In the genomic region with DNA sequence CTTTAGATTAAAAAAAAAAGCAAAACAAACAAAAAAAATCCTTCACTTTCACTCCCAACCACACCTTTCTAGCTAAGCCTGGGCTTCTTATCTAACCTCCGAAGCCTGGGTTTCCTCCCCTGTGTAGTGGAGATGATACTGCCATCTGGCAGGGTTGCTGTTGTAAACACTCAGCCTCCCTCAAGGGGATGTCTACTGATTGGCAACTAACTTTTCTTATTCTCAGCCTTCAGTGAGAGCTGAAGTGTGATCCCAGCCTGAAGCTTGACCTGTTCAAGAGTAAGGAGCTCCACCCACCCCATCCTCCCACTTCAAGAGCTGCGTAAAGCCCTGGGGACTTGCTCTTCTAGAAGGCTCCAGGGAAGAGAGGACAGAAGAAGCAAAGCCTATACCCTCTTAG, we compare ENCODE assay signal across 9 cellular contexts. TPM values are rescaled to one million over a fixed set of nuclear protein-coding genes. Genes with fewer than 3 reads are reported as not detected.
DNase-seq lines count a peak whose midpoint lies in the region; TF ChIP-seq lines count a peak whose summit lies in the region.
"Had no signal": no experiment of that assay in that cellular context is flagged by ENCODE, and none has a peak within 500 bp of the region (broad histone marks: within the 10 kb centered on the region; RNA-seq: fewer than 3 reads in every experiment).

No MANE protein-coding gene starts in this region.

- TF ChIP-seq CTCF in esophagus muscularis mucosa (IDR thresholded peaks at IDR 0.05) = no peak

- no peaks in the 10 kb centered on the region for H3K27me3 ChIP-seq in esophagus muscularis mucosa
- peaks cover 13% of the 10 kb centered on the region for H3K27me3 ChIP-seq in skeletal muscle satellite cell (ENCODE audit: control insufficient read depth, insufficient read depth, low read length)

- H3K4me3 ChIP-seq in esophagus muscularis mucosa (peak overlapping the region in 3 of 4 donors; percentile 44 to 48 (median 48)), skeletal muscle satellite cell (ENCODE audit: low read length) (no peak overlapping the region)

- no peaks in the 10 kb centered on the region for H3K9me3 ChIP-seq in esophagus muscularis mucosa
- H3K9me3 ChIP-seq in skeletal muscle satellite cell (replicated peaks; ENCODE audit: low read length) = no peaks in the 10 kb centered on the region

- no peaks in the 10 kb centered on the region for H3K9me3 Mint-ChIP-seq in activated T-cell treated with anti-CD3 and anti-CD28 coated beads, Interleukin-2, amount 50 U/mL, for 24 hours
- H3K9me3 Mint-ChIP-seq: dendritic cell treated with granulocyte-macrophage colony-stimulating factor and Interleukin-4, amounts not matched to agents 40 ng/mL and 50 ng/mL, for 4 days had no signal

- DNase-seq in DMS153 (lab: John Stamatoyannopoulos, UW) = peak; percentile 5
- no peak for DNase-seq in DMS153 treated with DMSO at 0.1 percent for 48 hours (lab: John Stamatoyannopoulos, UW; ENCODE audit: unreplicated experiment)
- peak; percentile 92 for DNase-seq in NCI-H226
- DNase-seq in esophagus muscularis mucosa (ENCODE audit: extremely low spot score) = no peak
- DNase-seq in AG20443 (ENCODE audit: low spot score) = no peak
- DNase-seq in GOT3 (lab: John Stamatoyannopoulos, UW) = no peak
- no peak for DNase-seq in activated T-cell treated with anti-CD3 and anti-CD28 coated beads, Interleukin-2, amount 50 U/mL, for 24 hours

- TF ChIP-seq EP300 in esophagus muscularis mucosa (IDR thresholded peaks at IDR 0.05) = no peak

- H3K27ac Mint-ChIP-seq in activated T-cell treated with anti-CD3 and anti-CD28 coated beads, Interleukin-2, amount 50 U/mL, for 24 hours = no peak overlapping the region
- H3K27ac Mint-ChIP-seq: dendritic cell treated with granulocyte-macrophage colony-stimulating factor and Interleukin-4, amounts not matched to agents 40 ng/mL and 50 ng/mL, for 4 days had no signal

- peak overlapping the region; percentile 88 for H3K4me2 ChIP-seq in skeletal muscle satellite cell (ENCODE audit: low read length)

- peaks cover 13 to 16% (median 14%) of the 10 kb centered on the region in 4 donors for H3K4me1 ChIP-seq in esophagus muscularis mucosa
- peaks cover 10% of the 10 kb centered on the region for H3K4me1 ChIP-seq in skeletal muscle satellite cell (ENCODE audit: control insufficient read depth, insufficient read depth, low read length)

- H3K36me3 Mint-ChIP-seq in activated T-cell treated with anti-CD3 and anti-CD28 coated beads, Interleukin-2, amount 50 U/mL, for 24 hours (ENCODE audit: low read depth) = no peaks in the 10 kb centered on the region

- peaks cover 27% of the 10 kb centered on the region for H3K4me1 Mint-ChIP-seq in activated T-cell treated with anti-CD3 and anti-CD28 coated beads, Interleukin-2, amount 50 U/mL, for 24 hours (ENCODE audit: low read depth)

- no peak for TF ChIP-seq POLR2A in esophagus muscularis mucosa (IDR thresholded peaks at IDR 0.05; ENCODE audit: low read depth)

- intact Hi-C loops in esophagus muscularis mucosa (cut with DNase I) = loop anchor here (5.0 kb wide), 1 partner anchor 217 kb away; the partner anchor contains the start of gene RARS1

- no peak overlapping the region for H3K9ac ChIP-seq in skeletal muscle satellite cell (ENCODE audit: low read depth, low read length)

- H3K27ac ChIP-seq in esophagus muscularis mucosa (replicated peaks in 1 of 4) = no peak overlapping the region

- H3K4me3 Mint-ChIP-seq in activated T-cell treated with anti-CD3 and anti-CD28 coated beads, Interleukin-2, amount 50 U/mL, for 24 hours = no peak overlapping the region

- 18% methylated on average over 1 of the region's 2 CpGs for WGBS in esophagus muscularis mucosa

- peaks cover 20% of the 10 kb centered on the region for H3K27me3 Mint-ChIP-seq in activated T-cell treated with anti-CD3 and anti-CD28 coated beads, Interleukin-2, amount 50 U/mL, for 24 hours

- H3K36me3 ChIP-seq in esophagus muscularis mucosa (no peaks in the 10 kb centered on the region), skeletal muscle satellite cell (ENCODE audit: insufficient read depth, low read length) (no peaks in the 10 kb centered on the region)

RNA-seq across cellular contexts. Expression of gene WWC1, which starts 21.5 kb away (rescaled TPM):
- total RNA-seq in esophagus muscularis mucosa = 1 to 10 TPM; 2.1 to 6.2 (median 3.2) TPM
- total RNA-seq in skeletal muscle satellite cell (2012; rRNA removed) = 3.5 and 5.1 TPM in 2 replicates

Comparison
In these comparisons a context has a peak if more than half of its experiments do, and no peak if none do; other contexts are left out.
1. DNase-seq: peak in DMS153 (single experiment) and NCI-H226 (single experiment); none in DMS153 treated with DMSO at 0.1 percent for 48 hours (single experiment), esophagus muscularis mucosa (single experiment), AG20443 (single experiment), GOT3 (single experiment) and activated T-cell treated with anti-CD3 and anti-CD28 coated beads, Interleukin-2, amount 50 U/mL, for 24 hours (single experiment).